In genomic region chr16:84109598-84110325, GRCh38 we compare ENCODE assay signal across 14 cellular contexts. TPM values are rescaled to one million over a fixed set of nuclear protein-coding genes. Genes with fewer than 3 reads are reported as not detected.
DNase-seq lines count a peak whose midpoint lies in the region; ATAC-seq, FAIRE-seq and TF ChIP-seq lines count a peak whose summit lies in the region.
"Had no signal": no experiment of that assay in that cellular context is flagged by ENCODE, and none has a peak within 500 bp of the region (broad histone marks: within the 10 kb centered on the region; RNA-seq: fewer than 3 reads in every experiment).

No MANE protein-coding gene starts in this region.

- H3K4me1 ChIP-seq in GM23248 (ENCODE audit: insufficient read depth) (no peaks in the 10 kb centered on the region), OCI-LY1 (ENCODE audit: insufficient read depth, low read length, severe bottlenecking) (peaks cover 66% of the 10 kb centered on the region), pancreas (peaks cover 0 to 5% (median 0%) of the 10 kb centered on the region in 3 donors)

- no peaks in the 10 kb centered on the region for H3K9me2 ChIP-seq in GM23248 (ENCODE audit: insufficient read depth)
- H3K9me2 ChIP-seq in OCI-LY1 (ENCODE audit: low read depth, low read length), result no peaks in the 10 kb centered on the region

- TF ChIP-seq CTCF in OCI-LY1 (IDR thresholded peaks at IDR 0.05; ENCODE audit: low read length) (no peak), pancreas (IDR thresholded peaks at IDR 0.05) (no peak)

- in situ Hi-C loops in GM23248 (cut with MboI), result no loop called here

- ATAC-seq in pancreas, result peak in 3 of 4 donors; percentile 59 to 70 (median 66)
- ATAC-seq: left lobe of liver had no signal

- H3K9me3 ChIP-seq in GM23248 (ENCODE audit: low read depth) (no peaks in the 10 kb centered on the region), OCI-LY1 (ENCODE audit: low read length) (no peaks in the 10 kb centered on the region), pancreas (no peaks in the 10 kb centered on the region)
- H3K9me3 ChIP-seq: BLaER1, tibial artery had no signal

- H3K27me3 ChIP-seq in GM23248 (replicated peaks; ENCODE audit: insufficient read depth), result no peaks in the 10 kb centered on the region
- no peaks in the 10 kb centered on the region for H3K27me3 ChIP-seq in OCI-LY1 (ENCODE audit: insufficient read depth, low read length)
- H3K27me3 ChIP-seq in pancreas, result no peaks in the 10 kb centered on the region
- H3K27me3 ChIP-seq: BLaER1, tibial artery had no signal

- H3F3A ChIP-seq in GM23248 (ENCODE audit: insufficient read depth) (no peaks in the 10 kb centered on the region), OCI-LY1 (ENCODE audit: insufficient read depth, low read length) (no peaks in the 10 kb centered on the region)

- intact Hi-C loops in pancreas (cut with DNase I), result no loop called here

- no peak overlapping the region for H3K4me3 ChIP-seq in GM23248
- no peak overlapping the region for H3K4me3 ChIP-seq in OCI-LY1 (ENCODE audit: low read depth, low read length, poor library complexity, severe bottlenecking)
- H3K4me3 ChIP-seq in pancreas, result no peak overlapping the region
- H3K4me3 ChIP-seq: BLaER1, tibial artery had no signal

- 70 to 71% methylated on average over 6 of the region's 6 CpGs for WGBS in GM23248 (ENCODE audit: low coverage in 1 of 2, low lambda C conversion rate in 2 of 2, missing lambda C conversion rate in 2 of 2), 2 experiments
- 29 to 32% methylated on average over 6 of the region's 6 CpGs for WGBS in pancreas, 2 donors

- H3K79me2 ChIP-seq in GM23248 (ENCODE audit: insufficient read depth), result peaks cover 100% of the 10 kb centered on the region
- peaks cover 89% of the 10 kb centered on the region for H3K79me2 ChIP-seq in OCI-LY1 (ENCODE audit: insufficient read depth, low read length)

- no peak overlapping the region for H3K27ac ChIP-seq in GM23248
- peak overlapping the region; percentile 20 for H3K27ac ChIP-seq in OCI-LY1 (ENCODE audit: low read depth, low read length, poor library complexity, severe bottlenecking)
- H3K27ac ChIP-seq in epithelial cell of prostate, result no peak overlapping the region
- no peak overlapping the region for H3K27ac ChIP-seq in pancreas
- H3K27ac ChIP-seq: BLaER1, parathyroid adenoma, tibial artery had no signal

- no peaks in the 10 kb centered on the region for H3K36me3 ChIP-seq in GM23248 (ENCODE audit: low read depth)
- H3K36me3 ChIP-seq in OCI-LY1 (ENCODE audit: insufficient read depth, low read length), result peaks cover 7% of the 10 kb centered on the region; the same call in 1 of the 2 replicates
- peaks cover 0 to 4% (median 0%) of the 10 kb centered on the region in 3 donors for H3K36me3 ChIP-seq in pancreas

- no peak for FAIRE-seq in pancreas (lab: Jason Lieb, UNC)

- H4K20me1 ChIP-seq in GM23248 (ENCODE audit: insufficient read depth) (peaks cover 12% of the 10 kb centered on the region; the same call in 1 of the 2 replicates), OCI-LY1 (ENCODE audit: insufficient read depth, low read length) (no peaks in the 10 kb centered on the region)

- H2AFZ ChIP-seq in GM23248 (no peak overlapping the region), OCI-LY1 (ENCODE audit: low read length) (no peak overlapping the region)
- H2AFZ ChIP-seq: parathyroid adenoma had no signal

- no peak overlapping the region for H3K9ac ChIP-seq in GM23248
- H3K9ac ChIP-seq in OCI-LY1 (ENCODE audit: low read length), result no peak overlapping the region; the same call in 1 of the 2 replicates
- H3K9ac ChIP-seq: BLaER1, parathyroid adenoma had no signal

- H3K4me2 ChIP-seq in GM23248 (ENCODE audit: unreplicated experiment), result no peak overlapping the region
- 0 out of 2 replicates have a peak overlapping the region, but pooled peaks have one; percentile 6 for H3K4me2 ChIP-seq in OCI-LY1 (ENCODE audit: low read length)
- H3K4me2 ChIP-seq: BLaER1 had no signal

- DNase-seq in GM23248, result peak; percentile 20
- DNase-seq in epithelial cell of prostate (ENCODE audit: low read depth, low spot score), result peak; percentile 24
- DNase-seq in pancreas, result no peak
- DNase-seq in DMS53 (lab: John Stamatoyannopoulos, UW), result no peak
- DNase-seq in amniotic stem cell (lab: John Stamatoyannopoulos, UW), result no peak
- no peak for DNase-seq in NCI-H1105 treated with DMSO at 0.1 percent for 48 hours (lab: John Stamatoyannopoulos, UW)
- DNase-seq: DMS153, HFFc6, NCI-H1092, tibial artery had no signal

RNA-seq across cellular contexts. Expression of gene MBTPS1, which starts 7.0 kb away (rescaled TPM):
- total RNA-seq in GM23248 (2014; rRNA removed; shearing (Covaris generic)), result 95.7 and 103 TPM in 2 replicates
- polyA plus RNA-seq in GM23248 (2016; fragmentation: Nextera tagmentation; extraction: Ambion mirVana) (84.0 and 88.1 TPM in 2 replicates), pancreas (10 to 100 TPM; 32.8 to 54.0 TPM)
- 10 to 100 TPM; 38.8 to 56.8 (median 43.2) TPM for total RNA-seq in pancreas

RNA-seq across cellular contexts. Expression of gene HSDL1, which starts 35.2 kb away (rescaled TPM):
- total RNA-seq in GM23248 (2014; rRNA removed; shearing (Covaris generic)), result 17.0 and 19.9 TPM in 2 replicates
- polyA plus RNA-seq in GM23248 (2016; fragmentation: Nextera tagmentation; extraction: Ambion mirVana) (10.8 and 12.0 TPM in 2 replicates), pancreas (10 to 100 TPM in 1 of 2 donors, 1 to 10 TPM in 1; 6.5 to 14.5 TPM)
- 10 to 100 TPM in 1 of 6 donors, 1 to 10 TPM in 5; 4.2 to 11.8 (median 7.1) TPM for total RNA-seq in pancreas

RNA-seq across cellular contexts. Expression of gene DNAAF1, which starts 35.3 kb away (rescaled TPM):
- total RNA-seq in GM23248 (2014; rRNA removed; shearing (Covaris generic)), result not detected in 2 replicates
- polyA plus RNA-seq in GM23248 (2016; fragmentation: Nextera tagmentation; extraction: Ambion mirVana) (not detected in 2 replicates), pancreas (1 to 10 TPM; 4.6 to 8.7 TPM)
- under 1 TPM; 0.28 to 0.78 (median 0.44) TPM for total RNA-seq in pancreas
- total RNA-seq: HFFc6, left lobe of liver had no signal

Comparison
In these comparisons a context has a peak if more than half of its experiments do, and no peak if none do; other contexts are left out.
1. DNase-seq: peak in GM23248 (single experiment) and epithelial cell of prostate (single experiment); none in pancreas (0 of 6), DMS53 (single experiment), amniotic stem cell (single experiment) and NCI-H1105 treated with DMSO at 0.1 percent for 48 hours (single experiment).